In the genomic region with DNA sequence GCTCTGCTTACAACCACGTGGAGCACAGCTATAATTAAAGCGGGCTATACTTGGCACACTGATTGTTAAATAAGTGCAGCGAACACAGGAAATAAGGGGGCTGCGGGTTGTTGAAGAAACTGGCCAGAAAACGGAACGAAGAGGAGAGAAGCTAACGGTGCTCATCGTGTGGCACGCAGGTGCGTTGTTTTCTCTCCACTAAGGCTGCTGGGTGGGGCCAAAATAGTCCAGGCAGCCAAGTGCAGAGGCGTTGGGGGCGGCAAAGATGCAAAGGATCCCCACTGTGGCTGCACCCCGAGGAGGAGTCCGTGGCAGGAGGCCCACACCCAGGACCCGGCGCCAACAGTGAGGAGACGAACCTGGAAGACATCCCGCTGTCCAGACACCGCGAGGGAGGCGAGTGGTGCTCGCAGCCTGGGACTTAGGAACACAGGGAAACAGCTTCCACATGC, we compare ENCODE assay signal across 9 cellular contexts. TPM values are rescaled to one million over a fixed set of nuclear protein-coding genes. Genes with fewer than 3 reads are reported as not detected.
DNase-seq lines count a peak whose midpoint lies in the region; ATAC-seq and TF ChIP-seq lines count a peak whose summit lies in the region.
"Had no signal": no experiment of that assay in that cellular context is flagged by ENCODE, and none has a peak within 500 bp of the region (broad histone marks: within the 10 kb centered on the region; RNA-seq: fewer than 3 reads in every experiment).

No MANE protein-coding gene starts in this region.

- POLR2A ChIA-PET in activated CD4-positive, alpha-beta T cell treated with anti-CD3 and anti-CD28 coated beads, Interleukin-2, amount 10 ng/mL, durations not matched to agents 7 days and 5 days (lab: Charles Lee), result interaction anchor here (0.6 kb wide), 1 partner anchor 200 kb away, joined by 3 read pairs; no protein-coding TSS in a partner anchor
- POLR2A ChIA-PET in PC-9 (lab: Charles Lee; ENCODE audit: unreplicated experiment), result no interaction called here

- H3K4me3 ChIP-seq in Peyer's patch (peak overlapping the region in 1 of 4 donors; percentile 18), skeletal muscle cell (ENCODE audit: low read depth, low read length) (peak overlapping the region; percentile 9), PC-9 (no peak overlapping the region)
- H3K4me3 ChIP-seq: BLaER1 had no signal

- H3K27ac ChIP-seq in Peyer's patch (no peak overlapping the region), caudate nucleus (ENCODE audit: low read depth, low read length) (no peak overlapping the region), PC-9 (no peak overlapping the region)
- H3K27ac ChIP-seq: BLaER1 had no signal

- intact Hi-C loops in PC-9 (cut with micrococcal nuclease; ENCODE audit: unreplicated experiment), result no loop called here

- peak overlapping the region; percentile 31 for H3K4me3 Mint-ChIP-seq in activated CD4-positive, alpha-beta T cell treated with anti-CD3 and anti-CD28 coated beads, Interleukin-2, amount 10 ng/mL, durations not matched to agents 7 days and 5 days

- H3K9me3 Mint-ChIP-seq in activated CD4-positive, alpha-beta T cell treated with anti-CD3 and anti-CD28 coated beads, Interleukin-2, amount 10 ng/mL, durations not matched to agents 7 days and 5 days, result no peaks in the 10 kb centered on the region

- no peaks in the 10 kb centered on the region for H4K20me1 ChIP-seq in PC-9 (ENCODE audit: insufficient read depth)
- H4K20me1 ChIP-seq: BLaER1 had no signal

- H3K9me3 ChIP-seq in Peyer's patch (no peaks in the 10 kb centered on the region), PC-9 (ENCODE audit: insufficient read depth, low read depth) (no peaks in the 10 kb centered on the region)
- H3K9me3 ChIP-seq: BLaER1 had no signal

- H3K36me3 Mint-ChIP-seq in activated CD4-positive, alpha-beta T cell treated with anti-CD3 and anti-CD28 coated beads, Interleukin-2, amount 10 ng/mL, durations not matched to agents 7 days and 5 days (ENCODE audit: low read depth), result no peaks in the 10 kb centered on the region

- no peaks in the 10 kb centered on the region for H3F3A ChIP-seq in PC-9 (ENCODE audit: insufficient read depth, low read depth)

- H3K9me2 ChIP-seq in PC-9 (ENCODE audit: insufficient read depth), result no peaks in the 10 kb centered on the region

- peaks cover 3% of the 10 kb centered on the region for H3K27me3 Mint-ChIP-seq in activated CD4-positive, alpha-beta T cell treated with anti-CD3 and anti-CD28 coated beads, Interleukin-2, amount 10 ng/mL, durations not matched to agents 7 days and 5 days

- H3K4me1 Mint-ChIP-seq in activated CD4-positive, alpha-beta T cell treated with anti-CD3 and anti-CD28 coated beads, Interleukin-2, amount 10 ng/mL, durations not matched to agents 7 days and 5 days, result peaks cover 4% of the 10 kb centered on the region

- CTCF ChIA-PET in activated CD4-positive, alpha-beta T cell treated with anti-CD3 and anti-CD28 coated beads, Interleukin-2, amount 10 ng/mL, durations not matched to agents 7 days and 5 days (lab: Charles Lee), result interaction anchor here (0.5 kb wide), 1 partner anchor 169 kb away, joined by 3 read pairs; no protein-coding TSS in a partner anchor
- CTCF ChIA-PET in PC-9 (lab: Charles Lee), result no interaction called here

- H3K4me1 ChIP-seq in Peyer's patch (no peaks in the 10 kb centered on the region), PC-9 (replicated peaks; ENCODE audit: insufficient read depth) (peaks cover 3% of the 10 kb centered on the region)

- no peaks in the 10 kb centered on the region for H3K36me3 ChIP-seq in Peyer's patch
- no peaks in the 10 kb centered on the region for H3K36me3 ChIP-seq in PC-9 (ENCODE audit: low read depth)
- H3K36me3 ChIP-seq: BLaER1 had no signal

- peak; percentile 16 for DNase-seq in activated CD4-positive, alpha-beta T cell treated with anti-CD3 and anti-CD28 coated beads, Interleukin-2, amount 10 ng/mL, durations not matched to agents 7 days and 5 days
- DNase-seq in activated CD4-positive, alpha-beta T cell treated with anti-CD3 and anti-CD28 coated beads for 48 hours, result no peak
- DNase-seq in Peyer's patch, result peak in 2 of 3 donors; percentile 63 to 80
- no peak for DNase-seq in skeletal muscle cell (ENCODE audit: low read depth)
- DNase-seq in globus pallidus (ENCODE audit: low spot score), result no peak
- no peak for DNase-seq in caudate nucleus (lab: John Stamatoyannopoulos, UW)
- DNase-seq in PC-9, result no peak

- peak; percentile 83 for ATAC-seq in HG02642 (IDR thresholded peaks at IDR 0.05; ENCODE audit: poor library complexity, unreplicated experiment)

- H3K27me3 ChIP-seq in Peyer's patch (no peaks in the 10 kb centered on the region), PC-9 (ENCODE audit: insufficient read depth, low read depth) (no peaks in the 10 kb centered on the region)
- H3K27me3 ChIP-seq: BLaER1 had no signal

- TF ChIP-seq CTCF in Peyer's patch (IDR thresholded peaks at IDR 0.05) (no peak), PC-9 (conservative IDR thresholded peaks at IDR 0.05) (no peak)

- TF ChIP-seq POLR2A in Peyer's patch (IDR thresholded peaks at IDR 0.05), result no peak

- H3K79me2 ChIP-seq in PC-9 (ENCODE audit: low read depth), result no peaks in the 10 kb centered on the region

- H2AFZ ChIP-seq in PC-9, result no peak overlapping the region

- no peak overlapping the region for H3K27ac Mint-ChIP-seq in activated CD4-positive, alpha-beta T cell treated with anti-CD3 and anti-CD28 coated beads, Interleukin-2, amount 10 ng/mL, durations not matched to agents 7 days and 5 days

- BruUV-seq in PC-9 (replicated peaks; lab: Mats Ljungman, UMichigan), result no TSS peak

- H3K4me2 ChIP-seq in PC-9, result no peak overlapping the region
- H3K4me2 ChIP-seq: BLaER1 had no signal

RNA-seq across cellular contexts. Expression of gene ARL11, which starts 8.1 kb away (rescaled TPM):
- total RNA-seq in activated CD4-positive, alpha-beta T cell treated with anti-CD3 and anti-CD28 coated beads, Interleukin-2, amount 10 ng/mL, durations not matched to agents 7 days and 5 days, result 1 to 10 TPM; 2.1 to 2.3 TPM
- 1 to 10 TPM; 1.2 to 5.0 (median 3.6) TPM for total RNA-seq in Peyer's patch
- 3.5 and 3.7 TPM in 2 replicates for total RNA-seq in PC-9 (2021)

RNA-seq across cellular contexts. Expression of gene RCBTB1, which starts 34.8 kb away (rescaled TPM):
- total RNA-seq in activated CD4-positive, alpha-beta T cell treated with anti-CD3 and anti-CD28 coated beads, Interleukin-2, amount 10 ng/mL, durations not matched to agents 7 days and 5 days, result 10 to 100 TPM; 18.1 to 20.0 TPM
- total RNA-seq in Peyer's patch, result 10 to 100 TPM in 1 of 4 donors, 1 to 10 TPM in 3; 5.6 to 10.7 (median 8.1) TPM
- total RNA-seq in PC-9 (2021), result 14.6 and 16.1 TPM in 2 replicates

Comparison
In these comparisons a context has a peak if more than half of its experiments do, and no peak if none do; other contexts are left out.
1. DNase-seq: peak in activated CD4-positive, alpha-beta T cell treated with anti-CD3 and anti-CD28 coated beads, Interleukin-2, amount 10 ng/mL, durations not matched to agents 7 days and 5 days (single experiment) and Peyer's patch (2 of 3); none in activated CD4-positive, alpha-beta T cell treated with anti-CD3 and anti-CD28 coated beads for 48 hours (single experiment), skeletal muscle cell (single experiment), globus pallidus (single experiment), caudate nucleus (0 of 61) and PC-9 (0 of 2).